ENCODE assay signal across 36 cellular contexts in genomic region chr11:9653871-9654270, GRCh38.
"Had no signal": no experiment of that assay in that cellular context is flagged by ENCODE, and none has a peak within 500 bp of the region (broad histone marks: within the 10 kb centered on the region; RNA-seq: fewer than 3 reads in every experiment).

No MANE protein-coding gene starts in this region.

- H3K27me3 ChIP-seq: MG63 had no signal

- DNase-seq: Karpas-422, Kasumi-1, MG63, MM.1S, MV-4-11, NCI-H1048, NCI-H1092, NCI-H1092 treated with DMSO at 0.1 percent for 48 hours, NCI-H1105, NCI-H1105 treated with DMSO at 0.1 percent for 48 hours, NCI-H1417, NCI-H1417 treated with DMSO at 0.1 percent for 48 hours, NCI-H1436, NCI-H1436 treated with DMSO at 0.1 percent for 48 hours, NCI-H146, NCI-H1694, NCI-H1694 treated with DMSO at 0.1 percent for 48 hours, NCI-H187, NCI-H187 treated with DMSO at 0.1 percent for 48 hours, NCI-H1930, NCI-H2029, NCI-H2029 treated with DMSO at 0.1 percent for 48 hours, NCI-H2081, NCI-H2081 treated with DMSO at 0.1 percent for 48 hours, NCI-H2107, NCI-H2171, NCI-H2171 treated with DMSO at 0.1 percent for 48 hours, NCI-H2227 treated with DMSO at 0.1 percent for 48 hours, NCI-H226, NCI-H345, NCI-H446, NCI-H446 treated with DMSO at 0.1 percent for 48 hours, NCI-H510A, NCI-H510A treated with DMSO at 0.1 percent for 48 hours, NCI-H524, NCI-H524 treated with DMSO at 0.1 percent for 48 hours had no signal

- H3K36me3 ChIP-seq: MG63 had no signal

- H3K4me3 ChIP-seq: MG63 had no signal
